Comparison of ENCODE assay signal across 3 cellular contexts in genomic region chr19:23978068-23978467, GRCh38.
"Had no signal": no experiment of that assay in that cellular context is flagged by ENCODE, and none has a peak within 500 bp of the region (broad histone marks: within the 10 kb centered on the region; RNA-seq: fewer than 3 reads in every experiment).

No MANE protein-coding gene starts in this region.

- DNase-seq: GDM1, GF-D8 had no signal

- H3K4me3 ChIP-seq: GM12878 had no signal
